In genomic region chr2:48313036-48313877, GRCh38 we compare ENCODE assay signal across 8 cellular contexts. TPM values are rescaled to one million over a fixed set of nuclear protein-coding genes. Genes with fewer than 3 reads are reported as not detected.
DNase-seq lines count a peak whose midpoint lies in the region; ATAC-seq, FAIRE-seq and TF ChIP-seq lines count a peak whose summit lies in the region.

No MANE protein-coding gene starts in this region.

- peak overlapping the region; percentile 84 for H3K4me3 Mint-ChIP-seq in activated CD4-positive, alpha-beta T cell treated with anti-CD3 and anti-CD28 coated beads for 36 hours

- BruUV-seq in Panc1 (replicated peaks; lab: Mats Ljungman, UMichigan): TSS peak; percentile 83

- CTCF ChIA-PET in activated CD4-positive, alpha-beta T cell treated with anti-CD3 and anti-CD28 coated beads for 36 hours (lab: Charles Lee): interaction anchor here (0.6 to 1.1 kb wide), 2 partner anchors 30 to 349 kb away, joined by 3 read pairs; no protein-coding TSS in a partner anchor
- CTCF ChIA-PET in Panc1 (lab: Charles Lee): no interaction called here

- in situ Hi-C loops in Panc1 (cut with HindIII; ENCODE audit: low pct_unique_long_range_greater_than_20kb, low sequenced_read_pairs): no loop called here

- H3K4me1 ChIP-seq in Panc1 (ENCODE audit: control insufficient read depth, insufficient read depth, low read length) (peaks cover 16% of the 10 kb centered on the region; the same call in 1 of the 2 replicates), esophagus muscularis mucosa (peaks cover 7 to 30% (median 25%) of the 10 kb centered on the region in 4 donors), small intestine (ENCODE audit: control insufficient read depth in 2 of 2, insufficient read depth in 1 of 2, low read depth in 1 of 2, low read length in 1 of 2) (peaks cover 0 to 3% of the 10 kb centered on the region in 2 donors)

- ATAC-seq in activated CD4-positive, alpha-beta T cell treated with anti-CD3 and anti-CD28 coated beads for 36 hours: peak; percentile 4
- no peak for ATAC-seq in Panc1
- no peak for ATAC-seq in GM21717 (IDR thresholded peaks at IDR 0.05; ENCODE audit: unreplicated experiment)

- H3K9me3 Mint-ChIP-seq in activated CD4-positive, alpha-beta T cell treated with anti-CD3 and anti-CD28 coated beads for 36 hours (ENCODE audit: low read depth): peaks cover 2% of the 10 kb centered on the region

- no peak for FAIRE-seq in small intestine (lab: Jason Lieb, UNC)

- H3K9me3 ChIP-seq in Panc1 (ENCODE audit: control insufficient read depth, insufficient read depth, low read depth, low read length) (peaks cover 7% of the 10 kb centered on the region; the same call in 1 of the 2 replicates), esophagus muscularis mucosa (no peaks in the 10 kb centered on the region), small intestine (ENCODE audit: control insufficient read depth, low read depth) (no peaks in the 10 kb centered on the region)

- POLR2A ChIA-PET in activated CD4-positive, alpha-beta T cell treated with anti-CD3 and anti-CD28 coated beads for 36 hours (lab: Charles Lee): interaction anchor here (1.0 kb wide), 1 partner anchor 61 kb away, joined by 3 read pairs; no protein-coding TSS in a partner anchor
- POLR2A ChIA-PET in Panc1 (lab: Charles Lee): interaction anchor here (0.6 kb wide), 1 partner anchor 120 kb away, joined by 3 read pairs; no protein-coding TSS in a partner anchor

- H3K36me3 ChIP-seq in Panc1 (ENCODE audit: control insufficient read depth, insufficient read depth, low read length) (no peaks in the 10 kb centered on the region; the same call in 1 of the 2 replicates), esophagus muscularis mucosa (no peaks in the 10 kb centered on the region), small intestine (ENCODE audit: control insufficient read depth in 2 of 2, insufficient read depth in 2 of 2, low read length in 2 of 2) (no peaks in the 10 kb centered on the region)

- no peak for TF ChIP-seq EP300 in esophagus muscularis mucosa (IDR thresholded peaks at IDR 0.05)

- H3K4me3 ChIP-seq in Panc1 (ENCODE audit: low read depth in 2 of 2, low read length in 2 of 2) (peak overlapping the region; percentile 68 to 87), esophagus muscularis mucosa (peak overlapping the region; percentile 72 to 88 (median 81)), small intestine (ENCODE audit: low read depth in 1 of 2, low read length in 2 of 2) (no peak overlapping the region)

- H3K27me3 Mint-ChIP-seq in activated CD4-positive, alpha-beta T cell treated with anti-CD3 and anti-CD28 coated beads for 36 hours: no peaks in the 10 kb centered on the region

- TF ChIP-seq CTCF in Panc1 (IDR thresholded peaks at IDR 0.05): no peak
- no peak for TF ChIP-seq CTCF in esophagus muscularis mucosa (IDR thresholded peaks at IDR 0.05)

- H3K27ac ChIP-seq in Panc1 (ENCODE audit: low read length) (peak overlapping the region; percentile 98), esophagus muscularis mucosa (replicated peaks in 1 of 4) (peak overlapping the region; percentile 90 to 98 (median 94)), small intestine (ENCODE audit: low read depth in 1 of 2, low read length in 1 of 2) (peak overlapping the region; percentile 20 to 36)

- H3K36me3 Mint-ChIP-seq in activated CD4-positive, alpha-beta T cell treated with anti-CD3 and anti-CD28 coated beads for 36 hours (ENCODE audit: low read depth): peaks cover 14% of the 10 kb centered on the region

- H3K27ac Mint-ChIP-seq in activated CD4-positive, alpha-beta T cell treated with anti-CD3 and anti-CD28 coated beads for 36 hours: peak overlapping the region; percentile 98

- 63% methylated on average over 14 of the region's 14 CpGs for WGBS in esophagus muscularis mucosa
- 59 to 68% (median 62%) methylated on average over 14 of the region's 14 CpGs for WGBS in small intestine, 3 donors

- H3K27me3 ChIP-seq in Panc1 (ENCODE audit: control insufficient read depth, insufficient read depth, low read length): no peaks in the 10 kb centered on the region
- H3K27me3 ChIP-seq in esophagus muscularis mucosa: no peaks in the 10 kb centered on the region
- H3K27me3 ChIP-seq in small intestine (ENCODE audit: control insufficient read depth in 2 of 2, insufficient read depth in 2 of 2, low read length in 2 of 2): no peaks in the 10 kb centered on the region

- intact Hi-C loops in activated CD4-positive, alpha-beta T cell treated with anti-CD3 and anti-CD28 coated beads for 36 hours (cut with DNase I, micrococcal nuclease): loop anchor here (1.0 to 2.0 kb wide), 3 partner anchors 64 to 199 kb away; no protein-coding TSS in a partner anchor
- intact Hi-C loops in Panc1 (cut with micrococcal nuclease; ENCODE audit: unreplicated experiment) (no loop called here), esophagus muscularis mucosa (cut with DNase I) (no loop called here)

- no peak for TF ChIP-seq POLR2A in esophagus muscularis mucosa (IDR thresholded peaks at IDR 0.05; ENCODE audit: low read depth)

- H3K4me1 Mint-ChIP-seq in activated CD4-positive, alpha-beta T cell treated with anti-CD3 and anti-CD28 coated beads for 36 hours: peaks cover 25% of the 10 kb centered on the region

- DNase-seq in activated CD4-positive, alpha-beta T cell treated with anti-CD3 and anti-CD28 coated beads for 36 hours: peak; percentile 29
- DNase-seq in activated CD4-positive, alpha-beta T cell treated with anti-CD3 and anti-CD28 coated beads for 48 hours: no peak
- DNase-seq in Panc1 (ENCODE audit: low read depth, low spot score) (no peak), esophagus muscularis mucosa (ENCODE audit: extremely low spot score) (no peak), small intestine (peak; percentile 6), dermis blood vessel endothelial cell (no peak), A172 (ENCODE audit: low spot score) (no peak)

RNA-seq across cellular contexts. Expression of gene FOXN2, which starts 1.2 kb away (rescaled TPM):
- total RNA-seq in activated CD4-positive, alpha-beta T cell treated with anti-CD3 and anti-CD28 coated beads for 36 hours: 10 to 100 TPM; 42.3 to 49.5 TPM
- total RNA-seq in Panc1 (2021; ENCODE audit: unreplicated experiment) (26.9 TPM), esophagus muscularis mucosa (10 to 100 TPM; 21.8 to 32.3 (median 25.5) TPM), dermis blood vessel endothelial cell (48.5 and 53.1 TPM in 2 replicates)
- polyA plus RNA-seq in Panc1 (2012; ENCODE audit: insufficient read length): 6.8 TPM
- polyA plus RNA-seq in small intestine: 1 to 10 TPM; 4.3 to 7.2 (median 6.3) TPM
- 28.0 and 38.2 TPM in 2 replicates for total RNA-seq in A172 (2014; rRNA removed; shearing (Covaris generic))

Comparison
In these comparisons a context has a peak if more than half of its experiments do, and no peak if none do; other contexts are left out.
1. DNase-seq: peak in activated CD4-positive, alpha-beta T cell treated with anti-CD3 and anti-CD28 coated beads for 36 hours (single experiment) and small intestine (single experiment); none in activated CD4-positive, alpha-beta T cell treated with anti-CD3 and anti-CD28 coated beads for 48 hours (single experiment), Panc1 (single experiment), esophagus muscularis mucosa (single experiment), dermis blood vessel endothelial cell (single experiment) and A172 (single experiment).
2. H3K27ac ChIP-seq: peak in every context shown above with its lines; median percentile 98 in Panc1; 94 in esophagus muscularis mucosa; 28 in small intestine.
3. H3K4me3 ChIP-seq: peak in Panc1 (2 of 2) and esophagus muscularis mucosa (4 of 4); none in small intestine (0 of 2).
4. intact Hi-C loops: an anchor here in activated CD4-positive, alpha-beta T cell treated with anti-CD3 and anti-CD28 coated beads for 36 hours (1.0 to 2.0 kb wide); none called in Panc1 and esophagus muscularis mucosa.